In the genomic region with DNA sequence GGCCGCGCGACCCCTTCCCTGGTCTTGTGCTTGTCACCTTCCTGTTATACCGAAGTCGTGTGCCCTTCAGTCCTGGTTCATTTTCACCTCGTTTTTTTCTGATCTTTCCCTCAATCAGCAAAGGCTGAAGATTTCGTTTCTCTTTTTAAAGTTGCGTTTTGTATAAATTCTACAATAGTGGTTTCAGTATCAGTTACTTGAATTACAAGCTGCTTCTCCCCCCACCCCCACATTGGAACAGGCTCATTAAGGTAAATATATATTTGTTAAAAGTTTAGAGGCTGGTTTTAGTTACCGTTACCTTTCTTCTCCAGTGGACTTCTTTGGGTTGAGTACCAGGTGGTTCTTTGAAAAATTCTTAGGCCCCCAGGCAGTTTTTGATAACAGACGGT, we compare ENCODE assay signal across 7 cellular contexts. TPM values are rescaled to one million over a fixed set of nuclear protein-coding genes. Genes with fewer than 3 reads are reported as not detected.
DNase-seq lines count a peak whose midpoint lies in the region; ATAC-seq and TF ChIP-seq lines count a peak whose summit lies in the region.

No MANE protein-coding gene starts in this region.

- H3K4me1 Mint-ChIP-seq in endothelial cell (ENCODE audit: unreplicated experiment) = peaks cover 34% of the 10 kb centered on the region
- peaks cover 17% of the 10 kb centered on the region for H3K4me1 Mint-ChIP-seq in progenitor cell of endocrine pancreas (ENCODE audit: low read depth)

- H3K9ac ChIP-seq in NT2/D1 (ENCODE audit: insufficient read length, low read depth) = peak overlapping the region; percentile 90

- peaks cover 11% of the 10 kb centered on the region for H3K27me3 Mint-ChIP-seq in endothelial cell (ENCODE audit: unreplicated experiment)
- no peaks in the 10 kb centered on the region for H3K27me3 Mint-ChIP-seq in progenitor cell of endocrine pancreas

- H3K36me3 Mint-ChIP-seq in endothelial cell (ENCODE audit: low read depth, unreplicated experiment) (peaks cover 12% of the 10 kb centered on the region), progenitor cell of endocrine pancreas (ENCODE audit: insufficient read depth) (peaks cover 5% of the 10 kb centered on the region)

- H3K4me3 ChIP-seq in NT2/D1 (ENCODE audit: insufficient read length, low read depth) = peak overlapping the region; percentile 61

- no peaks in the 10 kb centered on the region for H3K27me3 ChIP-seq in NT2/D1 (ENCODE audit: insufficient read depth, insufficient read length)

- peaks cover 38% of the 10 kb centered on the region for H3K36me3 ChIP-seq in NT2/D1 (ENCODE audit: insufficient read depth, insufficient read length, low read length)

- H3K9me3 Mint-ChIP-seq in endothelial cell (ENCODE audit: unreplicated experiment) (no peaks in the 10 kb centered on the region), progenitor cell of endocrine pancreas (ENCODE audit: low read depth) (no peaks in the 10 kb centered on the region)

- DNase-seq in NT2/D1 (ENCODE audit: low read depth, low spot score) (no peak), endothelial cell (ENCODE audit: low spot score) (no peak), progenitor cell of endocrine pancreas (ENCODE audit: low spot score, unreplicated experiment) (no peak), NCI-H345 treated with DMSO at 0.1 percent for 48 hours (lab: John Stamatoyannopoulos, UW; ENCODE audit: unreplicated experiment) (no peak), NCI-H1048 (lab: John Stamatoyannopoulos, UW) (no peak)

- TF ChIP-seq CTCF in endothelial cell (IDR thresholded peaks at IDR 0.05; ENCODE audit: unreplicated experiment) = no peak
- TF ChIP-seq CTCF in progenitor cell of endocrine pancreas (IDR thresholded peaks at IDR 0.05; ENCODE audit: unreplicated experiment) = no peak

- ATAC-seq in GM19438 (IDR thresholded peaks at IDR 0.05; ENCODE audit: low read depth, unreplicated experiment) (peak; percentile 14), HG03457 (IDR thresholded peaks at IDR 0.05; ENCODE audit: unreplicated experiment) (no peak)

- H3K4me3 Mint-ChIP-seq in endothelial cell (ENCODE audit: unreplicated experiment) = peak overlapping the region; percentile 97
- peak overlapping the region; percentile 89 for H3K4me3 Mint-ChIP-seq in progenitor cell of endocrine pancreas (ENCODE audit: low read depth)

- H3K4me1 ChIP-seq in NT2/D1 (ENCODE audit: insufficient read depth, insufficient read length) = no peaks in the 10 kb centered on the region

- H3K27ac Mint-ChIP-seq in endothelial cell (ENCODE audit: unreplicated experiment) = peak overlapping the region; percentile 97
- peak overlapping the region; percentile 94 for H3K27ac Mint-ChIP-seq in progenitor cell of endocrine pancreas

- H3K9me3 ChIP-seq in NT2/D1 (ENCODE audit: insufficient read depth, low read length) = no peaks in the 10 kb centered on the region

RNA-seq across cellular contexts. Expression of a gene that starts 0.9 kb away (rescaled TPM):
- total RNA-seq in endothelial cell (ENCODE audit: unreplicated experiment) = 294 TPM
- total RNA-seq in progenitor cell of endocrine pancreas = 210 and 211 TPM in 2 replicates
